ENCODE assay signal across 8 cellular contexts in the genomic region with DNA sequence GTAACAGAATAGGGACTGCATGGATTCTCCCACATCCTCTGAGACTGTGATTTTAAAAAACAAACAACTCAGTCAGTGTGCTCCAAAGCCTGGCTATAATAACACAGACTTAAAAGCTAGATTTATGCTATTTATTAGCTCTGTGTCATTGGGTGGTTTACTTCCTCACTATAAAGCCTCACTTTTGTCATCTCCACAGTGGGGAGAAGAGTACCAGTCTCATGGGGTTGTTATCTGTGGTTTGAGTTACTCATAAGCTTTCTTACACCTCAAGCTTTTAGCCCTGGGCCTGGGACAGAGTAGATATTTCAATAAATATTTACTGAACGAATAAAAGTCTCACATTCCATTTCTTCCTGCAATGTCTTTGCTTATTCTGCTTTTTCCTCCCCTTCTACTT. TPM values are rescaled to one million over a fixed set of nuclear protein-coding genes. Genes with fewer than 3 reads are reported as not detected.
DNase-seq lines count a peak whose midpoint lies in the region; ATAC-seq, FAIRE-seq and TF ChIP-seq lines count a peak whose summit lies in the region.

No MANE protein-coding gene starts in this region.

- peaks cover 23% of the 10 kb centered on the region for H3K9me3 ChIP-seq in BLaER1

- DNase-seq in GM19239 (ENCODE audit: insufficient read length, low spot score) (no peak), RPMI7951 (ENCODE audit: low read depth) (peak; percentile 45), glomerular visceral epithelial cell (ENCODE audit: extremely low spot score) (peak; percentile 11), SKM-1 (lab: John Stamatoyannopoulos, UW; ENCODE audit: unreplicated experiment) (no peak), GM13977 (ENCODE audit: low spot score) (no peak)

- no peak for ATAC-seq in GM21360 (IDR thresholded peaks at IDR 0.05; ENCODE audit: unreplicated experiment)
- ATAC-seq in GM19035 (IDR thresholded peaks at IDR 0.05; ENCODE audit: unreplicated experiment) = no peak

- peaks cover 26% of the 10 kb centered on the region for H3K36me3 ChIP-seq in BLaER1

- peaks cover 25% of the 10 kb centered on the region; the same call in 1 of the 2 replicates for H4K20me1 ChIP-seq in BLaER1

- peak; percentile 75 for FAIRE-seq in GM19239 (lab: Jason Lieb, UNC)

- no peak overlapping the region for H3K4me3 ChIP-seq in BLaER1

- in situ Hi-C loops in GM13977 (cut with MboI; ENCODE audit: low pct_unique_long_range_greater_than_20kb, low sequenced_read_pairs, unreplicated experiment) = loop anchor here (10.0 to 25.0 kb wide), 2 partner anchors 828 to 940 kb away; no protein-coding TSS in a partner anchor

- peak overlapping the region; percentile 99; the same call in 1 of the 2 replicates for H3K9ac ChIP-seq in BLaER1

- H3K4me2 ChIP-seq in BLaER1 = peak overlapping the region; percentile 93

- no peak for TF ChIP-seq CTCF in GM13977 (IDR thresholded peaks at IDR 0.05; ENCODE audit: extremely low read depth, insufficient read depth, missing control alignments)

- H3K27me3 ChIP-seq in BLaER1 = no peaks in the 10 kb centered on the region

- peaks cover 58% of the 10 kb centered on the region for H3K4me1 ChIP-seq in BLaER1

- H3K27ac ChIP-seq in BLaER1 = peak overlapping the region; percentile 99

RNA-seq across cellular contexts. Expression of a gene that starts 5.3 kb away (rescaled TPM):
- 65.7 and 70.3 TPM in 2 replicates for total RNA-seq in RPMI7951 (2014; rRNA removed; shearing (Covaris generic))

Comparison
In these comparisons a context has a peak if more than half of its experiments do, and no peak if none do; other contexts are left out.
1. DNase-seq: peak in RPMI7951 (single experiment) and glomerular visceral epithelial cell (single experiment); none in GM19239 (single experiment), SKM-1 (single experiment) and GM13977 (single experiment).